In the genomic region with DNA sequence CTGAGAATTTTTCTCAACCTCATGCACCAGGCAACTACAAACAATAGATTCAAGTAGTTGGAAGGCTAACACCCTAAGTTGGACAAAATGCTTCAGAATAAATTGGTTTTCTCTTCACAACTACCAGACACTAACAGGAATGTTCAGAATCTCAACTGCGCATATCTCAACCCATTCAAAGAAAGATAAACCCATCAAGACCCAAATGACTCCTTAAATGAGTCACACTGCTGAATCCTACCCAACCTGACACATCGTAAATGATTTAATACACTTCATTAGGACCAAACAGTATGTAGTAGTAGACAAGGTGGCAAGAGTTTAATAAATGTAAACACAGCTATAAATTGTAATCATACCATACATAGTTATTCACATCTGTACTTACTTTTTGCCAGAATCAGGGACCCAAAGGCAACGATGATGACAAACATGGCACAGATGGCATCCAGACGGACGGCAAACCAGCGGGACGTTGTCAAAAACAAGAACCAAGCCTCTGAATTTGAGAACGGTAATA, we compare ENCODE assay signal across 16 cellular contexts.
DNase-seq lines count a peak whose midpoint lies in the region; ATAC-seq and TF ChIP-seq lines count a peak whose summit lies in the region.
"Had no signal": no experiment of that assay in that cellular context is flagged by ENCODE, and none has a peak within 500 bp of the region (broad histone marks: within the 10 kb centered on the region; RNA-seq: fewer than 3 reads in every experiment).

No MANE protein-coding gene starts in this region.

- TF ChIP-seq CTCF in BJ (IDR thresholded peaks at IDR 0.05; ENCODE audit: insufficient read depth, low read depth, low read length): no peak
- TF ChIP-seq CTCF in HFF-Myc (IDR thresholded peaks at IDR 0.05; ENCODE audit: low read depth, low read length, missing control alignments): no peak

- no peaks in the 10 kb centered on the region for H3K36me3 ChIP-seq in BJ (ENCODE audit: control insufficient read depth, insufficient read depth, low read length)
- H3K36me3 ChIP-seq: SJSA1 had no signal

- CTCF ChIA-PET in BJ (lab: Yijun Ruan, JAX): interaction anchor here (1.0 to 1.2 kb wide), 2 partner anchors 9 to 116 kb away, joined by 3 read pairs; no protein-coding TSS in a partner anchor

- ATAC-seq in GM18868 (IDR thresholded peaks at IDR 0.05; ENCODE audit: unreplicated experiment): no peak
- ATAC-seq: A549 had no signal

- POLR2A ChIA-PET in BJ (lab: Charles Lee): no interaction called here

- DNase-seq in BJ (ENCODE audit: low read depth) (peak; percentile 46), HFF-Myc (ENCODE audit: extremely low read depth, low read depth) (peak; percentile 50), astrocyte of the hippocampus (ENCODE audit: low read depth, low spot score) (peak; percentile 75), iris pigment epithelial cell (ENCODE audit: low read depth) (peak; percentile 16), activated gamma-delta T cell treated with Interleukin-2 at 50 U/mL for 16 hours (no peak), anterior cingulate cortex (lab: John Stamatoyannopoulos, UW) (no peak)
- no peak for DNase-seq in NK-92 treated with Interleukin-12 subunit alpha and Interleukin-12 subunit beta, amount 100 ng/mL, for 24 hours (lab: John Stamatoyannopoulos, UW)
- DNase-seq: AML-193; CD4-positive, alpha-beta T cell; NCI-H1105 treated with DMSO at 0.1 percent for 48 hours; NCI-H1694 treated with DMSO at 0.1 percent for 48 hours; NCI-H446; PC-9 had no signal

- no peaks in the 10 kb centered on the region for H3K27me3 ChIP-seq in BJ (ENCODE audit: control insufficient read depth, insufficient read depth, low read length)
- H3K27me3 ChIP-seq: SJSA1 had no signal

- H3K4me3 ChIP-seq in BJ (ENCODE audit: low read depth, low read length): no peak overlapping the region
- H3K4me3 ChIP-seq in HFF-Myc (replicated peaks; ENCODE audit: low read depth, low read length): no peak overlapping the region
- H3K4me3 ChIP-seq: A549, PC-9, SJSA1 had no signal

Comparison
In these comparisons a context has a peak if more than half of its experiments do, and no peak if none do; other contexts are left out.
1. DNase-seq: peak in BJ (single experiment), HFF-Myc (single experiment), astrocyte of the hippocampus (single experiment) and iris pigment epithelial cell (single experiment); none in activated gamma-delta T cell treated with Interleukin-2 at 50 U/mL for 16 hours (single experiment), NK-92 treated with Interleukin-12 subunit alpha and Interleukin-12 subunit beta, amount 100 ng/mL, for 24 hours (single experiment) and anterior cingulate cortex (0 of 58).